Comparison of ENCODE assay signal across 29 cellular contexts in genomic region chr17:58823051-58823525, GRCh38.
"Had no signal": no experiment of that assay in that cellular context is flagged by ENCODE, and none has a peak within 500 bp of the region (broad histone marks: within the 10 kb centered on the region; RNA-seq: fewer than 3 reads in every experiment).

No MANE protein-coding gene starts in this region.

- DNase-seq: activated B cell treated with CpG ODN at 0.5 μM for 24 hours; activated CD4-positive, alpha-beta memory T cell treated with anti-CD3 and anti-CD28 coated beads for 36 hours; activated CD4-positive, alpha-beta T cell treated with anti-CD3 and anti-CD28 coated beads for 4 hours; activated CD4-positive, alpha-beta T cell treated with anti-CD3 and anti-CD28 coated beads, Interleukin-2, amount 50 U/mL, for 1 hour; activated CD4-positive, CD25-positive, alpha-beta regulatory T cell treated with anti-CD3 and anti-CD28 coated beads, Interleukin-2, amount 50 U/mL, for 72 hours; activated CD8-positive, alpha-beta memory T cell treated with anti-CD3 and anti-CD28 coated beads, Interleukin-2, amount 50 U/mL, for 4 hours; activated gamma-delta T cell treated with Interleukin-2 at 50 U/mL for 16 hours; activated naive CD4-positive, alpha-beta T cell treated with anti-CD3 and anti-CD28 coated beads for 36 hours; activated T-cell treated with anti-CD3 and anti-CD28 coated beads for 4 hours; activated T-cell treated with anti-CD3 and anti-CD28 coated beads, Interleukin-2, amount 50 U/mL, for 4 hours; body of pancreas; central memory CD4-positive, alpha-beta T cell; Karpas-422; NCI-H1048; NCI-H1930; NCI-H2081 treated with DMSO at 0.1 percent for 48 hours; NCI-H226; SHP77 treated with DMSO at 0.1 percent for 48 hours had no signal

- H3K36me3 ChIP-seq: adrenal gland, SJSA1 had no signal

- H3K4me2 ChIP-seq: SK-N-SH had no signal

- H3K9ac ChIP-seq: SK-N-SH had no signal

- ATAC-seq: activated naive CD4-positive, alpha-beta T cell treated with anti-CD3 and anti-CD28 coated beads, Interleukin-2, amount 50 U/mL, for 72 hours; activated T-cell treated with anti-CD3 and anti-CD28 coated beads, Interleukin-2, amount 50 U/mL, for 4 hours; body of pancreas; Panc1 had no signal

- H3K36me3 Mint-ChIP-seq: activated CD4-positive, alpha-beta memory T cell treated with anti-CD3 and anti-CD28 coated beads for 36 hours; activated naive CD4-positive, alpha-beta T cell treated with anti-CD3 and anti-CD28 coated beads, Interleukin-2, amount 50 U/mL, for 72 hours had no signal

- H3K27ac Mint-ChIP-seq: activated B cell treated with CpG ODN at 0.5 μM for 24 hours; activated CD4-positive, alpha-beta memory T cell treated with anti-CD3 and anti-CD28 coated beads for 36 hours; activated naive CD4-positive, alpha-beta T cell treated with anti-CD3 and anti-CD28 coated beads for 36 hours; activated naive CD4-positive, alpha-beta T cell treated with anti-CD3 and anti-CD28 coated beads, Interleukin-2, amount 50 U/mL, for 72 hours; activated T-helper 1 cell treated with anti-CD3 and anti-CD28 coated beads, Interleukin-12 subunit alpha, Interleukin-12 subunit beta, Interleukin-2, Interleukin-4 antibody, amounts not matched to agents 30 ng/mL and 10 ng/mL and 1 ng/mL, durations not matched to agents 14 hours and 24 hours and 36 hours; T-helper 1 cell treated with Interleukin-12 subunit alpha and Interleukin-12 subunit beta and Interleukin-4 antibody, amounts not matched to agents 30 μg/mL and 1 μg/mL, for 36 hours; T-helper 2 cell treated with Interferon-gamma antibody and Interleukin-4, amounts not matched to agents 5 μg/mL and 100 μg/mL, for 36 hours had no signal

- H3K9me3 ChIP-seq: adrenal gland, body of pancreas, SJSA1, SK-N-SH had no signal

- H3K4me3 ChIP-seq: body of pancreas, SJSA1 had no signal

- FAIRE-seq: astrocyte, bronchial epithelial cell, TTC549 had no signal

- H3K4me3 Mint-ChIP-seq: activated B cell treated with CpG ODN at 0.5 μM for 24 hours; activated CD4-positive, alpha-beta memory T cell treated with anti-CD3 and anti-CD28 coated beads for 36 hours; activated naive CD4-positive, alpha-beta T cell treated with anti-CD3 and anti-CD28 coated beads for 36 hours; activated T-cell treated with anti-CD3 and anti-CD28 coated beads, Interleukin-2, amount 50 U/mL, for 4 hours; activated T-helper 1 cell treated with anti-CD3 and anti-CD28 coated beads, Interleukin-12 subunit alpha, Interleukin-12 subunit beta, Interleukin-2, Interleukin-4 antibody, amounts not matched to agents 30 ng/mL and 10 ng/mL and 1 ng/mL, durations not matched to agents 14 hours and 24 hours and 36 hours; T-helper 1 cell treated with Interleukin-12 subunit alpha and Interleukin-12 subunit beta and Interleukin-4 antibody, amounts not matched to agents 30 μg/mL and 1 μg/mL, for 36 hours; T-helper 2 cell treated with Interferon-gamma antibody and Interleukin-4, amounts not matched to agents 5 μg/mL and 100 μg/mL, for 36 hours had no signal

- H3K9me3 Mint-ChIP-seq: activated CD4-positive, alpha-beta memory T cell treated with anti-CD3 and anti-CD28 coated beads for 36 hours; activated naive CD4-positive, alpha-beta T cell treated with anti-CD3 and anti-CD28 coated beads for 36 hours; activated naive CD4-positive, alpha-beta T cell treated with anti-CD3 and anti-CD28 coated beads, Interleukin-2, amount 50 U/mL, for 72 hours; activated T-cell treated with anti-CD3 and anti-CD28 coated beads, Interleukin-2, amount 50 U/mL, for 4 hours; activated T-helper 1 cell treated with anti-CD3 and anti-CD28 coated beads, Interleukin-12 subunit alpha, Interleukin-12 subunit beta, Interleukin-2, Interleukin-4 antibody, amounts not matched to agents 30 ng/mL and 10 ng/mL and 1 ng/mL, durations not matched to agents 14 hours and 24 hours and 36 hours; T-helper 1 cell treated with Interleukin-12 subunit alpha and Interleukin-12 subunit beta and Interleukin-4 antibody, amounts not matched to agents 30 μg/mL and 1 μg/mL, for 36 hours; T-helper 2 cell treated with Interferon-gamma antibody and Interleukin-4, amounts not matched to agents 5 μg/mL and 100 μg/mL, for 36 hours had no signal

- H3K27me3 ChIP-seq: adrenal gland, body of pancreas, SJSA1 had no signal

- H3K4me1 Mint-ChIP-seq: activated B cell treated with CpG ODN at 0.5 μM for 24 hours had no signal

- H3K27ac ChIP-seq: body of pancreas, SJSA1 had no signal

- H3K4me1 ChIP-seq: body of pancreas, SJSA1 had no signal
